ENCODE assay signal across 6 cellular contexts in genomic region chr1:196131691-196132090, GRCh38.
"Had no signal": no experiment of that assay in that cellular context is flagged by ENCODE, and none has a peak within 500 bp of the region (broad histone marks: within the 10 kb centered on the region; RNA-seq: fewer than 3 reads in every experiment).

No MANE protein-coding gene starts in this region.

- H3K27ac ChIP-seq: HL-60 had no signal

- DNase-seq: IMR-90, KBM-7, KG1 had no signal

- H3K4me3 ChIP-seq: K562 had no signal

- ATAC-seq: K562 had no signal

- FAIRE-seq: HTR-8/SVneo, K562 had no signal
